31 cellular contexts compared by ENCODE assay signal in the genomic region with DNA sequence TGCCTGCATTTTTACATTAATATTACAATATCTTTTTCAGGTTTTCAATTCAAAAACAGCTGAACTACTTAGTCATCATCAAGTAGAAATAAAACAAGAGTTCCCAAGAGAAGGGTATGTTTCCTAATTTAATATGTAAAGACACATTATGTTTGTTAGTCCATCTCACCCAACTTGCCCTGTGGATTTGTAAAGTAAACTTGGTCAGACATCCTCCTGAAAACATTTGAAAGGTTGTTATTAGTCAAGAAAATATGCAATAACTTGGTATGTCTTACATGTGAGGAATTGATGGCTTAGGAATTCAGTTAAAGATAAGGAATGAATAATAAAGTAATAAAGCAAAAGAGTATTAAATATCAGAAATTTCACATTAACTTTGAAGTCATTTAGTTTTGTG.
"Had no signal": no experiment of that assay in that cellular context is flagged by ENCODE, and none has a peak within 500 bp of the region (broad histone marks: within the 10 kb centered on the region; RNA-seq: fewer than 3 reads in every experiment).

No MANE protein-coding gene starts in this region.

- H3K36me3 ChIP-seq: brain microvascular endothelial cell, SJSA1, WERI-Rb-1 had no signal

- H3K9ac ChIP-seq: KMS-11 had no signal

- H3K4me2 ChIP-seq: KMS-11 had no signal

- H3K4me3 ChIP-seq: SJSA1 had no signal

- H3K4me1 ChIP-seq: SJSA1 had no signal

- H3K9me3 ChIP-seq: SJSA1 had no signal

- ATAC-seq: activated CD8-positive, alpha-beta memory T cell treated with anti-CD3 and anti-CD28 coated beads, Interleukin-2, amount 10 ng/mL, durations not matched to agents 7 days and 5 days; activated naive CD8-positive, alpha-beta T cell treated with anti-CD3 and anti-CD28 coated beads, Interleukin-2, amount 50 U/mL, for 24 hours; Panc1; SK-N-SH treated with all-trans-retinoic acid at 6 μM for 48 hours had no signal

- H3K27me3 ChIP-seq: brain microvascular endothelial cell, SJSA1 had no signal

- DNase-seq: activated CD4-positive, alpha-beta memory T cell treated with anti-CD3 and anti-CD28 coated beads, Interleukin-2, amount 10 ng/mL, durations not matched to agents 7 days and 5 days; activated CD4-positive, alpha-beta T cell treated with anti-CD3 and anti-CD28 coated beads for 1 hour; activated CD4-positive, alpha-beta T cell treated with anti-CD3 and anti-CD28 coated beads for 48 hours; activated CD4-positive, CD25-positive, alpha-beta regulatory T cell; activated CD8-positive, alpha-beta memory T cell treated with anti-CD3 and anti-CD28 coated beads for 24 hours; activated CD8-positive, alpha-beta memory T cell treated with anti-CD3 and anti-CD28 coated beads, Interleukin-2, amount 10 ng/mL, durations not matched to agents 7 days and 5 days; activated CD8-positive, alpha-beta memory T cell treated with anti-CD3 and anti-CD28 coated beads, Interleukin-2, amount 50 U/mL, for 48 hours; activated effector memory CD4-positive, alpha-beta T cell treated with Interleukin-2 at 50 U/mL for 16 hours; activated naive CD4-positive, alpha-beta T cell treated with anti-CD3 and anti-CD28 coated beads, Interleukin-2, amount 10 ng/mL, durations not matched to agents 7 days and 5 days; activated naive CD8-positive, alpha-beta T cell treated with anti-CD3 and anti-CD28 coated beads, Interleukin-2, amount 50 U/mL, for 24 hours; activated T-cell treated with anti-CD3 and anti-CD28 coated beads, Interleukin-2, amount 50 U/mL, for 48 hours; amniotic stem cell; aorta; brain microvascular endothelial cell; central memory CD4-positive, alpha-beta T cell; MM.1S; MV-4-11; NCI-H1092; NCI-H1436 treated with DMSO at 0.1 percent for 48 hours; NCI-H1694 treated with DMSO at 0.1 percent for 48 hours; NCI-H2029; NCI-H345; NCI-H524 treated with DMSO at 0.1 percent for 48 hours; SHP77 treated with DMSO at 0.1 percent for 48 hours; T1000; WERI-Rb-1 had no signal

- H3K27ac ChIP-seq: brain microvascular endothelial cell, KMS-11, SJSA1, WERI-Rb-1 had no signal

- H3K4me3 Mint-ChIP-seq: activated CD4-positive, alpha-beta memory T cell treated with anti-CD3 and anti-CD28 coated beads, Interleukin-2, amount 10 ng/mL, durations not matched to agents 7 days and 5 days; activated CD8-positive, alpha-beta memory T cell treated with anti-CD3 and anti-CD28 coated beads, Interleukin-2, amount 10 ng/mL, durations not matched to agents 7 days and 5 days; activated naive CD4-positive, alpha-beta T cell treated with anti-CD3 and anti-CD28 coated beads, Interleukin-2, amount 10 ng/mL, durations not matched to agents 7 days and 5 days; activated naive CD8-positive, alpha-beta T cell; activated naive CD8-positive, alpha-beta T cell treated with anti-CD3 and anti-CD28 coated beads, Interleukin-2, amount 50 U/mL, for 24 hours had no signal

- H3K27ac Mint-ChIP-seq: activated CD4-positive, alpha-beta memory T cell treated with anti-CD3 and anti-CD28 coated beads, Interleukin-2, amount 10 ng/mL, durations not matched to agents 7 days and 5 days; activated CD8-positive, alpha-beta memory T cell treated with anti-CD3 and anti-CD28 coated beads, Interleukin-2, amount 10 ng/mL, durations not matched to agents 7 days and 5 days; activated naive CD4-positive, alpha-beta T cell treated with anti-CD3 and anti-CD28 coated beads, Interleukin-2, amount 10 ng/mL, durations not matched to agents 7 days and 5 days; activated naive CD8-positive, alpha-beta T cell; activated naive CD8-positive, alpha-beta T cell treated with anti-CD3 and anti-CD28 coated beads, Interleukin-2, amount 50 U/mL, for 24 hours had no signal

- H3K9me3 Mint-ChIP-seq: activated CD4-positive, alpha-beta memory T cell treated with anti-CD3 and anti-CD28 coated beads, Interleukin-2, amount 10 ng/mL, durations not matched to agents 7 days and 5 days; activated naive CD4-positive, alpha-beta T cell treated with anti-CD3 and anti-CD28 coated beads, Interleukin-2, amount 10 ng/mL, durations not matched to agents 7 days and 5 days; activated naive CD8-positive, alpha-beta T cell treated with anti-CD3 and anti-CD28 coated beads, Interleukin-2, amount 50 U/mL, for 24 hours had no signal

- H3K27me3 Mint-ChIP-seq: activated CD4-positive, alpha-beta memory T cell treated with anti-CD3 and anti-CD28 coated beads, Interleukin-2, amount 10 ng/mL, durations not matched to agents 7 days and 5 days; activated CD8-positive, alpha-beta memory T cell treated with anti-CD3 and anti-CD28 coated beads, Interleukin-2, amount 10 ng/mL, durations not matched to agents 7 days and 5 days; activated naive CD4-positive, alpha-beta T cell treated with anti-CD3 and anti-CD28 coated beads, Interleukin-2, amount 10 ng/mL, durations not matched to agents 7 days and 5 days; activated naive CD8-positive, alpha-beta T cell; activated naive CD8-positive, alpha-beta T cell treated with anti-CD3 and anti-CD28 coated beads, Interleukin-2, amount 50 U/mL, for 24 hours had no signal
